Comparison of ENCODE assay signal across 1 cellular context in the genomic region with DNA sequence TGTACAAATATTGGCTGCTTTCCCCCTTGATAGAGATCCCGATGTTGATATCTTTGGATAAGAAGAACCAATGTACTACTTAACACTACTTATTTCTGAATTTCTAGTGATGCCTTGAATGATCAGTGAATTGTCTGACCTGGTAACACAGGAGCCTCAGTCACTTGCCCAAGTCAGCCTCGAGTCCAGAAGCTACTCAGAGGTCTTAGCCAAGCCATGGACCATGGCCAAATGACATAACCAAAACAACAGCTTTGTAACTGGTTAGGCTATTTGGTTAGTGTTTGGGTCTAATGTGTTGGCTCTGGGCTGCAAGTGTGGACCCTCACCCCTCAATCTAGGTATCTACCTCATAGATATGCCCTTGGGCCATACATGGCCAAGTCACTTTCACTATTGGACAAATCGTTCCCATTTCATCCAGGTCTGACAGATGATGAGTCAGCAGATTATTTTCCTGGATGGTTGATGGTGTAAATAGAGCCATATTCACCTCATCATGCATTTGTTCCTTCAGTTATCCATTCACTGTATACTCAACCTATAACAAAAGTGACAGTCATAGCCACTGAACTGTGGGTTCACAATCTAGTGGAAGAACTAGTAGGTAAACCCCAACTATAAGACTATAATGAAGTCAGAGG.
A peak's percentile ranks its signal among the peaks of the same experiment; 100 is the strongest.
TF ChIP-seq lines count a peak whose summit lies in the region.

No MANE protein-coding gene starts in this region.

TF ChIP-seq in K562, 482 proteins besides CTCF, POLR2A, EP300 and RAD21 (continued from another document):
- TF ChIP-seq ZNF316 (IDR thresholded peaks at IDR 0.05), result peak; percentile 92
- peak; percentile 83 for TF ChIP-seq C11orf30 (IDR thresholded peaks at IDR 0.05; ENCODE audit: low read depth)
- TF ChIP-seq MAFK (IDR thresholded peaks at IDR 0.05; ENCODE audit: low read length), result peak; percentile 97
- no peak for TF ChIP-seq PHB2 (IDR thresholded peaks at IDR 0.05; ENCODE audit: low read depth)
- peak; percentile 93 for TF ChIP-seq MAFF (IDR thresholded peaks at IDR 0.05; ENCODE audit: low read length)
- TF ChIP-seq NFE2 (IDR thresholded peaks at IDR 0.05; ENCODE audit: low read depth), result peak; percentile 28; the same call in 1 of the 2 replicates
